In the genomic region with DNA sequence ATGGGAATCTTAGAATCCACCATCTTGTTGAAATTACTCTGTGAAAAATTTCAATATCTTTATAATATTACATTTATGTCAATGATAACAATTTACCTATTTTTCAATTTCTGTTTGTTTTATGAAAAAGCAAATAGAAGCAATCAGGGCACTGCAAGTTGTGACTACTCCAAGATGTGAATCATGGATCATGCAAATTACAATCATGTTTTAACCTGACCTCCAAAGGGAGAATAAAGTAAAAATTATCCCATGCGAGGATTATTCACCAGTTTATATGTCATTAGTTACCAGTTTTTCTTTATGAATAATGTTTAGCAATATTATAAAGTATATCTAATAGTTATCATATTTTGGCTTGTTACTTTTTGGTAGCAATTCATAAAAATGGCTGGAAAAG, we compare ENCODE assay signal across 4 cellular contexts. TPM values are rescaled to one million over a fixed set of nuclear protein-coding genes. Genes with fewer than 3 reads are reported as not detected.
"Had no signal": no experiment of that assay in that cellular context is flagged by ENCODE, and none has a peak within 500 bp of the region (broad histone marks: within the 10 kb centered on the region; RNA-seq: fewer than 3 reads in every experiment).

No MANE protein-coding gene starts in this region.

RNA-seq across cellular contexts. Expression of gene AKR1C1, which starts 0.9 kb away (rescaled TPM):
- total RNA-seq: activated B cell treated with CpG ODN at 0.5 μM for 24 hours had no signal

RNA-seq across cellular contexts. Expression of gene AKR1C2, which starts 41.3 kb away (rescaled TPM):
- total RNA-seq: activated B cell treated with CpG ODN at 0.5 μM for 24 hours; activated CD8-positive, alpha-beta T cell treated with anti-CD3 and anti-CD28 coated beads for 36 hours; activated T-helper 17 cell treated with anti-CD3 and anti-CD28 coated beads, Interleukin-2, amount 50 U/mL, for 72 hours; T-helper 17 cell had no signal
